In genomic region chr7:139739863-139740597, GRCh38 we compare ENCODE assay signal across 1 cellular context.
A peak's percentile ranks its signal among the peaks of the same experiment; 100 is the strongest.
TF ChIP-seq lines count a peak whose summit lies in the region.

No MANE protein-coding gene starts in this region.

TF ChIP-seq in HepG2, 621 proteins besides CTCF, POLR2A, EP300 and RAD21 (continued from another document and continues in another):
- TF ChIP-seq AKNA (CRISPR knock-in tag; IDR thresholded peaks at IDR 0.05; ENCODE audit: borderline replicate concordance) (no peak), ISL2 (CRISPR knock-in tag; IDR thresholded peaks at IDR 0.05) (no peak), NFIB (CRISPR knock-in tag; IDR thresholded peaks at IDR 0.05; ENCODE audit: borderline replicate concordance) (no peak), HNRNPL (IDR thresholded peaks at IDR 0.05; ENCODE audit: low read depth, low read length) (peak; percentile 77), KLF6 (CRISPR knock-in tag; IDR thresholded peaks at IDR 0.05) (no peak), HOXA9 (CRISPR knock-in tag; IDR thresholded peaks at IDR 0.05; ENCODE audit: borderline replicate concordance) (no peak), ATF1 (CRISPR knock-in tag; IDR thresholded peaks at IDR 0.05) (no peak), CHD4 (IDR thresholded peaks at IDR 0.05; ENCODE audit: borderline replicate concordance, low read length) (0 out of 2 replicates have a peak, but pooled peaks have one; percentile 13), ZNF44 (CRISPR knock-in tag; IDR thresholded peaks at IDR 0.05) (no peak), CREBL2 (CRISPR knock-in tag; IDR thresholded peaks at IDR 0.05; ENCODE audit: borderline replicate concordance) (no peak), RFXANK (CRISPR knock-in tag; IDR thresholded peaks at IDR 0.05) (no peak), ZBTB40 (IDR thresholded peaks at IDR 0.05) (no peak), ZBTB40 (CRISPR knock-in tag; IDR thresholded peaks at IDR 0.05) (no peak), ZNF512B (CRISPR knock-in tag; IDR thresholded peaks at IDR 0.05; ENCODE audit: borderline replicate concordance) (no peak), ZBTB20 (CRISPR knock-in tag; IDR thresholded peaks at IDR 0.05; ENCODE audit: borderline replicate concordance, low read depth) (no peak), ZBTB33 (CRISPR knock-in tag; IDR thresholded peaks at IDR 0.05) (no peak), ZFP90 (CRISPR knock-in tag; IDR thresholded peaks at IDR 0.05; ENCODE audit: borderline replicate concordance) (no peak), ZMAT5 (CRISPR knock-in tag; IDR thresholded peaks at IDR 0.05; ENCODE audit: borderline replicate concordance, low read depth) (no peak), HMGA1 (CRISPR knock-in tag; conservative IDR thresholded peaks at IDR 0.05) (no peak), PHB2 (IDR thresholded peaks at IDR 0.05; ENCODE audit: partially characterized antibody) (no peak), ZNF263 (CRISPR knock-in tag; IDR thresholded peaks at IDR 0.05) (peak; percentile 81), ZNF629 (CRISPR knock-in tag; conservative IDR thresholded peaks at IDR 0.05) (no peak), ZNF34 (CRISPR knock-in tag; IDR thresholded peaks at IDR 0.05; ENCODE audit: borderline replicate concordance) (no peak), ZBTB14 (CRISPR knock-in tag; IDR thresholded peaks at IDR 0.05) (no peak), UBTF (CRISPR knock-in tag; IDR thresholded peaks at IDR 0.05) (no peak), RBM22 (optimal IDR thresholded peaks at IDR 0.05; ENCODE audit: low read length) (peak; percentile 19), DNMT1 (CRISPR knock-in tag; IDR thresholded peaks at IDR 0.05) (no peak), TIGD3 (CRISPR knock-in tag; IDR thresholded peaks at IDR 0.05; ENCODE audit: borderline replicate concordance) (no peak), BORCS8-MEF2B (CRISPR knock-in tag; IDR thresholded peaks at IDR 0.05) (0 out of 2 replicates have a peak, but pooled peaks have one; percentile 22), SAP130 (CRISPR knock-in tag; IDR thresholded peaks at IDR 0.05; ENCODE audit: low read depth) (no peak), ASH2L (IDR thresholded peaks at IDR 0.05; ENCODE audit: insufficient read length, low read depth, low read length) (peak; percentile 37), ZNF501 (CRISPR knock-in tag; IDR thresholded peaks at IDR 0.05) (0 out of 2 replicates have a peak, but pooled peaks have one; percentile 4), SETDB1 (CRISPR knock-in tag; IDR thresholded peaks at IDR 0.05; ENCODE audit: borderline replicate concordance) (no peak)
